ENCODE assay signal across 1 cellular context in genomic region chr5:81359108-81359507, GRCh38.
TF ChIP-seq lines count a peak whose summit lies in the region.

No MANE protein-coding gene starts in this region.

TF ChIP-seq in H1, 55 proteins besides CTCF, POLR2A, EP300 and RAD21:
- TF ChIP-seq TBP (IDR thresholded peaks at IDR 0.05; ENCODE audit: low read depth, low read length) (no peak), RNF2 (IDR thresholded peaks at IDR 0.05; ENCODE audit: borderline replicate concordance, low read depth, low read length, missing control alignments, poor library complexity, severe bottlenecking) (no peak), GTF2F1 (IDR thresholded peaks at IDR 0.05; ENCODE audit: borderline replicate concordance, low read depth, low read length) (no peak), TAF1 (IDR thresholded peaks at IDR 0.05; ENCODE audit: low read depth, low read length) (no peak), POLR2AphosphoS5 (IDR thresholded peaks at IDR 0.05; ENCODE audit: low read depth, low read length) (no peak), BRCA1 (IDR thresholded peaks at IDR 0.05; ENCODE audit: low read depth, low read length) (no peak), SP2 (IDR thresholded peaks at IDR 0.05; ENCODE audit: low read length) (no peak), YY1 (IDR thresholded peaks at IDR 0.05; ENCODE audit: low read depth, low read length) (no peak), RFX5 (IDR thresholded peaks at IDR 0.05; ENCODE audit: borderline replicate concordance, low read depth, low read length) (no peak), SRF (IDR thresholded peaks at IDR 0.05; ENCODE audit: low read depth, low read length) (no peak)
- TF ChIP-seq, protein P1, sequence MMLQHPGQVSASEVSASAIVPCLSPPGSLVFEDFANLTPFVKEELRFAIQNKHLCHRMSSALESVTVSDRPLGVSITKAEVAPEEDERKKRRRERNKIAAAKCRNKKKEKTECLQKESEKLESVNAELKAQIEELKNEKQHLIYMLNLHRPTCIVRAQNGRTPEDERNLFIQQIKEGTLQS (IDR thresholded peaks at IDR 0.05; ENCODE audit: insufficient read depth, low read depth, low read length) = no peak
